In genomic region chr7:134919240-134919641, GRCh38 we compare ENCODE assay signal across 15 cellular contexts.
DNase-seq lines count a peak whose midpoint lies in the region; ATAC-seq and TF ChIP-seq lines count a peak whose summit lies in the region.
"Had no signal": no experiment of that assay in that cellular context is flagged by ENCODE, and none has a peak within 500 bp of the region (broad histone marks: within the 10 kb centered on the region; RNA-seq: fewer than 3 reads in every experiment).

No MANE protein-coding gene starts in this region.

- TF ChIP-seq POLR2A in Peyer's patch (IDR thresholded peaks at IDR 0.05) = no peak

- POLR2A ChIA-PET in AG04450 (lab: Yijun Ruan, JAX) (no interaction called here), A673 (lab: Charles Lee; ENCODE audit: low non-redundant PET) (no interaction called here)

- CTCF ChIA-PET in AG04450 (lab: Charles Lee) = no interaction called here
- CTCF ChIA-PET in A673 (lab: Charles Lee) = no interaction called here

- no TSS peak for BruUV-seq in A673 (replicated peaks; lab: Mats Ljungman, UMichigan)

- TF ChIP-seq CTCF in AG04450 (IDR thresholded peaks at IDR 0.05; ENCODE audit: low read depth, low read length) = no peak
- TF ChIP-seq CTCF in foreskin keratinocyte (conservative IDR thresholded peaks at IDR 0.05) = no peak
- no peak for TF ChIP-seq CTCF in Peyer's patch (IDR thresholded peaks at IDR 0.05)
- TF ChIP-seq CTCF in A673 (conservative IDR thresholded peaks at IDR 0.05; ENCODE audit: low read depth, low read length) = no peak

- H3K27me3 ChIP-seq in AG04450 (ENCODE audit: control insufficient read depth, insufficient read depth, low read length) = no peaks in the 10 kb centered on the region
- no peaks in the 10 kb centered on the region for H3K27me3 ChIP-seq in foreskin keratinocyte
- no peaks in the 10 kb centered on the region for H3K27me3 ChIP-seq in Peyer's patch
- no peaks in the 10 kb centered on the region for H3K27me3 ChIP-seq in A673 (replicated peaks; ENCODE audit: insufficient read depth, low read depth, low read length, poor library complexity)
- H3K27me3 ChIP-seq: BLaER1 had no signal

- intact Hi-C loops in A673 (cut with micrococcal nuclease; ENCODE audit: unreplicated experiment) = no loop called here

- peak; percentile 67 for ATAC-seq in GM21423 (IDR thresholded peaks at IDR 0.05; ENCODE audit: unreplicated experiment)
- peak; percentile 67 for ATAC-seq in HG03196 (IDR thresholded peaks at IDR 0.05; ENCODE audit: unreplicated experiment)
- ATAC-seq in foreskin keratinocyte = peak; percentile 20
- ATAC-seq in GM18498 (IDR thresholded peaks at IDR 0.05; ENCODE audit: unreplicated experiment) = no peak

- no peak overlapping the region for H3K4me3 ChIP-seq in AG04450 (ENCODE audit: low read depth, low read length)
- H3K4me3 ChIP-seq in Peyer's patch = no peak overlapping the region
- no peak overlapping the region for H3K4me3 ChIP-seq in A673 (ENCODE audit: low read depth, low read length, poor library complexity, severe bottlenecking)
- H3K4me3 ChIP-seq: BLaER1 had no signal

- H3K27ac ChIP-seq in AG04450 (ENCODE audit: low read depth, low read length) (peak overlapping the region; percentile 68), foreskin keratinocyte (peak overlapping the region; percentile 4), Peyer's patch (peak overlapping the region in 1 of 4 donors; percentile 53), A673 (ENCODE audit: low read depth, low read length, poor library complexity, severe bottlenecking) (no peak overlapping the region)
- H3K27ac ChIP-seq: BLaER1, HL-60 had no signal

- H3K9me3 ChIP-seq in AG04450 (ENCODE audit: control insufficient read depth, insufficient read depth, low read length) = no peaks in the 10 kb centered on the region
- H3K9me3 ChIP-seq in Peyer's patch = no peaks in the 10 kb centered on the region
- H3K9me3 ChIP-seq in A673 (ENCODE audit: low read depth, low read length, poor library complexity, severe bottlenecking) = no peaks in the 10 kb centered on the region

- H3K36me3 ChIP-seq in Peyer's patch (no peaks in the 10 kb centered on the region), A673 (ENCODE audit: insufficient read depth, low read length, poor library complexity, severe bottlenecking) (no peaks in the 10 kb centered on the region)

- DNase-seq in AG04450 (ENCODE audit: low read depth, low spot score) = no peak
- no peak for DNase-seq in foreskin keratinocyte
- DNase-seq in Peyer's patch = no peak
- no peak for DNase-seq in A673 (ENCODE audit: low spot score)
- DNase-seq in NCI-H1105 (lab: John Stamatoyannopoulos, UW) = no peak
- DNase-seq: central memory CD4-positive, alpha-beta T cell; glutamatergic neuron; naive B cell; NCI-H187 treated with DMSO at 0.1 percent for 48 hours; SHP77 had no signal

- H3K4me1 ChIP-seq in foreskin keratinocyte (peaks cover 16% of the 10 kb centered on the region), Peyer's patch (no peaks in the 10 kb centered on the region), A673 (ENCODE audit: insufficient read depth, low read length, poor library complexity, severe bottlenecking) (peaks cover 30% of the 10 kb centered on the region)
